17 cellular contexts compared by ENCODE assay signal in the genomic region with DNA sequence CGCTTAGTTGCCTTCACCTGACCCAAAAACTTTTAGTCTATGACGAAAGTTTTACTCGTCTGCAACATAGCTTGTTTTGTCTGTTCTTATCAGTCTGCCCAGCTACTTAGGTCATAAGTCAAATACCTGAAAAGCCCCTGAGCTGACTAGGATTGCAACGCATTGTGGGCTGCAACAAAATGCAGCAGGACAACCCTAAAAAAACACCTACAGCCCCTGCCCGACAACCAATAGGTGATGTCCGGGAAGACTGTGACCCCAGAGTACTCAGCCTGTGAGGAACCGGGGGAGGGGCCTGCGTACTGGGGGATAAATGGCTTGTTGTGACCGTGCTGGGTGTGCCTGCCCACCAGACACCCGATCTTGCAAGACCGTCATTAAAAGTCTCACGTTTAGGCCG. TPM values are rescaled to one million over a fixed set of nuclear protein-coding genes. Genes with fewer than 3 reads are reported as not detected.
"Had no signal": no experiment of that assay in that cellular context is flagged by ENCODE, and none has a peak within 500 bp of the region (broad histone marks: within the 10 kb centered on the region; RNA-seq: fewer than 3 reads in every experiment).

No MANE protein-coding gene starts in this region.

- H3K9me3 ChIP-seq: colonic mucosa, right atrium auricular region, upper lobe of left lung, vagina had no signal

- H3K27ac ChIP-seq: colonic mucosa, right atrium auricular region, upper lobe of left lung, vagina had no signal

- H3K4me3 ChIP-seq: colonic mucosa, right atrium auricular region, upper lobe of left lung, vagina had no signal

- H3K27ac Mint-ChIP-seq: naive thymus-derived CD8-positive, alpha-beta T cell had no signal

- H3K4me1 ChIP-seq: colonic mucosa had no signal

- H3K4me3 Mint-ChIP-seq: naive thymus-derived CD8-positive, alpha-beta T cell; neural crest cell had no signal

- DNase-seq: colonic mucosa; dermis blood vessel endothelial cell; foreskin melanocyte; head of caudate nucleus; hippocampal formation; kidney glomerular epithelial cell; mammary epithelial cell; naive thymus-derived CD8-positive, alpha-beta T cell; posterior cingulate gyrus; small intestine; stimulated activated CD4-positive, alpha-beta T cell treated with anti-CD3 and anti-CD28 coated beads, Interleukin-12 subunit alpha, Interleukin-12 subunit beta, amount 100 ng/mL, for 4 hours; stimulated activated naive CD4-positive, alpha-beta T cell treated with Interleukin-2 at 50 U/mL for 16 hours had no signal

- H3K36me3 ChIP-seq: colonic mucosa, right atrium auricular region, upper lobe of left lung, vagina had no signal

- FAIRE-seq: small intestine had no signal

- H3K27me3 ChIP-seq: colonic mucosa, right atrium auricular region, upper lobe of left lung, vagina had no signal

- ATAC-seq: left lobe of liver; naive thymus-derived CD8-positive, alpha-beta T cell had no signal

- H3K9me3 Mint-ChIP-seq: naive thymus-derived CD8-positive, alpha-beta T cell; neural crest cell had no signal

RNA-seq across cellular contexts. Expression of a gene that starts 24.3 kb away (rescaled TPM):
- total RNA-seq: neural crest cell had no signal
